In the genomic region with DNA sequence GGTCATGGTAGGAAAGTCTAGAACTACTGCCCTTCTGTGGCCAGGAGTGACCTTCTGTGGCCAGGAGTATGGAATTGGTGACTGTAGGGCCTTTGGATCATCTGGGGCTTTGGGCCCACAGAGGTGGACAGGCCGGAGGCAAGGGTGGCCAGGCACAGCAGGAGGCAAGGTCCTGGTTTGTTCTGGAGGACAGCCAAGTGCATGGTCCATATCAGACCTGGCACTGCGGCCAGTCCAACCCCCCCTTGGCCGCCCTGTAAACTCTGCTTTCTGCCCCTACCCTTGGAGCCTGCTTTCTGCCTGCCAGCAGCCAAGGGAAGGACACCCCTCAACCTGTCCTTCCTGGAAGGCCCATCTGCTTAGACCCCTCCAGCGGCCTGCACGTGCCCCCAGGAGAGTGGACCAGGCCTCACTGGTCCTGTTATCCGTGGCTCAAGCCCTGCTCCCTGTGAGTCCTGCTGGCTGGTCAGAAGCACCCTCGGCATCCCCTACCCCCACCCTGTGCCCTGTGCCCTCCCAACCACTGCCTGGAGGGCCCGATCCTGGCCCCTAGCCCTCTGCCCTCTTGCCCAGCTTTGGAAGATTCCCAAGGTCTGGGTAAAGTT, we compare ENCODE assay signal across 23 cellular contexts. TPM values are rescaled to one million over a fixed set of nuclear protein-coding genes. Genes with fewer than 3 reads are reported as not detected.
"Had no signal": no experiment of that assay in that cellular context is flagged by ENCODE, and none has a peak within 500 bp of the region (broad histone marks: within the 10 kb centered on the region; RNA-seq: fewer than 3 reads in every experiment).

No MANE protein-coding gene starts in this region.

- H3K9me3 Mint-ChIP-seq: naive thymus-derived CD4-positive, alpha-beta T cell; stimulated activated memory B cell treated with anti-CD40 and anti-IgM and Interleukin-4, amounts not matched to agents 10 μg/mL and 1 μg/mL and 100 μg/mL, for 72 hours; stimulated activated naive CD8-positive, alpha-beta T cell treated with anti-CD3 and anti-CD28 coated beads, Interleukin-15, Interleukin-2, amounts not matched to agents 100 ng/mL and 50 ng/mL, for 24 hours had no signal

- H3K36me3 ChIP-seq: colonic mucosa, pancreas, upper lobe of right lung, vagina had no signal

- H3K27ac Mint-ChIP-seq: endodermal cell; nephron progenitor cell; progenitor cell of endocrine pancreas; stimulated activated memory B cell treated with anti-CD40 and anti-IgM and Interleukin-4, amounts not matched to agents 10 μg/mL and 1 μg/mL and 100 μg/mL, for 72 hours; stimulated activated naive CD8-positive, alpha-beta T cell treated with anti-CD3 and anti-CD28 coated beads, Interleukin-15, Interleukin-2, amounts not matched to agents 100 ng/mL and 50 ng/mL, for 24 hours had no signal

- H3K4me3 ChIP-seq: colonic mucosa, pancreas, smooth muscle cell, testis, tibial nerve, upper lobe of right lung, vagina had no signal

- H3K27me3 ChIP-seq: colonic mucosa, foreskin keratinocyte, pancreas, testis, tibial nerve, upper lobe of right lung, vagina had no signal

- ATAC-seq: foreskin keratinocyte; left cardiac atrium; naive thymus-derived CD4-positive, alpha-beta T cell; pancreas; right cardiac atrium; stimulated activated memory B cell treated with anti-CD40 and anti-IgM and Interleukin-4, amounts not matched to agents 10 μg/mL and 1 μg/mL and 100 μg/mL, for 72 hours; upper lobe of right lung had no signal

- H3K27me3 Mint-ChIP-seq: naive thymus-derived CD4-positive, alpha-beta T cell; stimulated activated memory B cell treated with anti-CD40 and anti-IgM and Interleukin-4, amounts not matched to agents 10 μg/mL and 1 μg/mL and 100 μg/mL, for 72 hours; stimulated activated naive CD8-positive, alpha-beta T cell treated with anti-CD3 and anti-CD28 coated beads, Interleukin-15, Interleukin-2, amounts not matched to agents 100 ng/mL and 50 ng/mL, for 24 hours had no signal

- H3K4me3 Mint-ChIP-seq: endodermal cell; stimulated activated memory B cell treated with anti-CD40 and anti-IgM and Interleukin-4, amounts not matched to agents 10 μg/mL and 1 μg/mL and 100 μg/mL, for 72 hours; stimulated activated naive CD8-positive, alpha-beta T cell treated with anti-CD3 and anti-CD28 coated beads, Interleukin-15, Interleukin-2, amounts not matched to agents 100 ng/mL and 50 ng/mL, for 24 hours had no signal

- H3K9me3 ChIP-seq: colonic mucosa, pancreas, testis, tibial nerve, upper lobe of right lung, vagina had no signal

- DNase-seq: colonic mucosa; effector CD4-positive, alpha-beta T cell; endodermal cell; foreskin keratinocyte; kidney; left cardiac atrium; mammary epithelial cell; naive thymus-derived CD4-positive, alpha-beta T cell; nephron progenitor cell; nucleus accumbens; pancreas; right cardiac atrium; stimulated activated CD4-positive, alpha-beta T cell treated with anti-CD3 and anti-CD28 coated beads, Interleukin-4, amount 100 ng/mL, for 1 hour; stimulated activated CD8-positive, alpha-beta memory T cell treated with anti-CD3 and anti-CD28 coated beads, Interleukin-4, amount 100 ng/mL, for 48 hours; testis; upper lobe of right lung had no signal

- FAIRE-seq: endothelial cell of umbilical vein, kidney, pancreas had no signal

- H3K27ac ChIP-seq: colonic mucosa, foreskin keratinocyte, pancreas, upper lobe of right lung, vagina had no signal

- H3K4me2 ChIP-seq: smooth muscle cell had no signal

RNA-seq across cellular contexts. Expression of a gene that starts 8.3 kb away (rescaled TPM):
- polyA plus RNA-seq: naive thymus-derived CD4-positive, alpha-beta T cell had no signal
